ENCODE assay signal across 21 cellular contexts in the genomic region with DNA sequence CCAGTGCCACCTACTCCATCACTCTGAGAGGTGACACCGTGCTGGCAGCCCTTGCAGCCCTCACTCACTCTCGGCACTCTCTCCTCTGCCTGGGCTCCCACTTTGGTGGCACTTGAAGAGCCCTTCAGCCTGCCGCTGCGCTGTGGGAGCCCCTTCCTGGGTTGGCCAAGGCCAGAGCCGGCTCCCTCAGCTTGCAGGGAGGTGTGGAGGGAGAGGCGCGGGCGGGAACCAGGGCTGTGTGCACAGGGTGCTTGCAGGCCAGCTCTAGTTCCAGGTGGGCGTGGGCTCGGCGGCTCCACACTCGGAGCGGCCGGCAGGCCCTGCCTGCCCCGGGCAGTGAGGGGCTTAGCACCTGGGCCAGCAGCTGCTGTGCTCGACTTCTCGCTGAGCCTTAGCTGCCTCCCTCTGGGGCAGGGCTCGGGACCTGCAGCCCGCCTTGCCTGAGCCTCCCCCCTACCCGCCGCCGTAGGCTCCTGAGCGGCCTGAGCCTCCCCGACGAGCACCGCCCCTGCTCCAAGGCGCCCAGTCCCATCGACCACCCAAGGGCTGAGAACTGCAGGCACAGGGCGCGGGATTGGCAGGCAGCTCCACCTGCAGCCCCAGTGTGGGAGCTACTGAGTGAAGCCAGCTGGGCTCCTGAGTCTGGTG.
"Had no signal": no experiment of that assay in that cellular context is flagged by ENCODE, and none has a peak within 500 bp of the region (broad histone marks: within the 10 kb centered on the region; RNA-seq: fewer than 3 reads in every experiment).

No MANE protein-coding gene starts in this region.

- ATAC-seq: activated T-cell treated with anti-CD3 and anti-CD28 coated beads, Interleukin-2, amount 50 U/mL, for 4 hours; activated T-helper 17 cell treated with anti-CD3 and anti-CD28 coated beads, Interleukin-2, amount 50 U/mL, for 72 hours; PC-3; T-helper 17 cell had no signal

- DNase-seq: activated B cell treated with CpG ODN at 0.5 μM for 24 hours; activated CD4-positive, alpha-beta memory T cell treated with anti-CD3 and anti-CD28 coated beads for 36 hours; activated CD4-positive, alpha-beta T cell treated with anti-CD3 and anti-CD28 coated beads, Interleukin-2, amount 10 ng/mL, durations not matched to agents 7 days and 5 days; activated CD8-positive, alpha-beta memory T cell treated with anti-CD3 and anti-CD28 coated beads for 24 hours; activated gamma-delta T cell; activated naive CD4-positive, alpha-beta T cell treated with anti-CD3 and anti-CD28 coated beads for 36 hours; activated T-cell treated with anti-CD3 and anti-CD28 coated beads, Interleukin-2, amount 50 U/mL, for 4 hours; amygdala; KG1; NCI-H1092; NCI-H1417 treated with DMSO at 0.1 percent for 48 hours; NCI-H1694; NCI-H2081; NCI-H2171; NCI-H2227 treated with DMSO at 0.1 percent for 48 hours; NCI-H524; PC-3; SHP77; T-helper 17 cell; T-helper 9 cell had no signal
